In the genomic region with DNA sequence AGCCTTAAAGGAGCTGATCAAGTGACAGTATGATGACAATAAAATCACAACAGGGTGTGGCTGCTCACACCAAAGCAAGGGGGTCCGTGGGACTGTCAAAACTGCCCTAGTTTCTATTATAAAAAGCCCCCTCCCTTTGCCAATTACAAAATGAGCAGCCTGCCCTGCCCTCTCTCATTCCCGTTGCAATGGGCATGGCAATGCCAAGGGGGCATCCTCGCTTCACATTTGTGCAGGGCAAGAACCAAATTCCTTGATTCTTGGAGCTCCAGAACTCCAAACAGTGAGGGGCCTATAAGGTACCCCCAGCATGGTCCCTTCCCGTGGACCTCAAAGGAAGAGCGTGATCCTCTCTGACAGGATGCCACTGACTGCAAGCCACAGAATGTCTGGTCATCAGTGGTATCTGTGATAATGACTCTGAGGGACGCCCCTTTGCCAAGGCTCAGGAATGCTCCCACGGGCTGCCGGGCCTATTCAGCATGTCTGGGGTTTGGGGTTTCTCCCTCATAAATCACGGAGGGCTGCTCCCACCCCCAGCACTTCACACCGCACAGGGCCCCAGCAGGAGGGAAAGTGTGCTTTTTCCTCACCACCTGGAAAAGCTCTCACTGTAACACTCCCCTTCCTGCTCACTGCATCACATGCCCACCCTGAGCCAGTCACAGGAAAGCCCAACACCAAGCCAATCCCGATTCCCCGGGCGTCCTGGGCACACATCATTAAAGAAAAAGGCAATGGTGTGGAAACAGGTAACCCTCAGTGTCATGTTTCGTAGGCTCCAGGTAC, we compare ENCODE assay signal across 22 cellular contexts.
DNase-seq lines count a peak whose midpoint lies in the region; ATAC-seq, FAIRE-seq and TF ChIP-seq lines count a peak whose summit lies in the region.
"Had no signal": no experiment of that assay in that cellular context is flagged by ENCODE, and none has a peak within 500 bp of the region (broad histone marks: within the 10 kb centered on the region; RNA-seq: fewer than 3 reads in every experiment).

No MANE protein-coding gene starts in this region.

- intact Hi-C loops in left ventricle myocardium superior (cut with micrococcal nuclease) (no loop called here), pancreas (cut with DNase I) (no loop called here)

- TF ChIP-seq CTCF in right atrium auricular region (IDR thresholded peaks at IDR 0.05) (peak in 1 of 2 donors; percentile 54), pancreas (IDR thresholded peaks at IDR 0.05) (no peak)

- H3K27me3 ChIP-seq in right atrium auricular region (no peaks in the 10 kb centered on the region), pancreas (no peaks in the 10 kb centered on the region)
- H3K27me3 ChIP-seq: hepatocyte, neural progenitor cell, testis had no signal

- no peak overlapping the region for H3K27ac ChIP-seq in right atrium auricular region
- H3K27ac ChIP-seq in pancreas = no peak overlapping the region
- H3K27ac ChIP-seq: hepatocyte, lower lobe of right lung, neural progenitor cell, testis had no signal

- ATAC-seq in left ventricle myocardium superior (no peak), pancreas (no peak)
- ATAC-seq: activated CD4-positive, CD25-positive, alpha-beta regulatory T cell treated with anti-CD3 and anti-CD28 coated beads, Interleukin-2, amount 50 U/mL, for 24 hours; GM23338; stimulated activated naive B cell treated with anti-CD40 and anti-IgM and Interleukin-4, amounts not matched to agents 10 μg/mL and 1 μg/mL and 100 μg/mL, for 72 hours had no signal

- no peak for FAIRE-seq in pancreas (lab: Jason Lieb, UNC)
- FAIRE-seq: islet of Langerhans, small intestine had no signal

- WGBS in pancreas, 2 donors = 51 to 53% methylated on average over 14 of the region's 14 CpGs

- H3K4me3 ChIP-seq in right atrium auricular region = no peak overlapping the region
- no peak overlapping the region for H3K4me3 ChIP-seq in pancreas
- H3K4me3 ChIP-seq: GM23338, hepatocyte, lower lobe of right lung, neural progenitor cell, testis had no signal

- H3K36me3 ChIP-seq in right atrium auricular region = no peaks in the 10 kb centered on the region
- H3K36me3 ChIP-seq in pancreas = no peaks in the 10 kb centered on the region
- H3K36me3 ChIP-seq: lower lobe of right lung, neural progenitor cell had no signal

- no peak for TF ChIP-seq POLR2A in erythroblast (IDR thresholded peaks at IDR 0.05; ENCODE audit: low read length)

- H3K4me1 ChIP-seq in right atrium auricular region = no peaks in the 10 kb centered on the region
- no peaks in the 10 kb centered on the region for H3K4me1 ChIP-seq in pancreas
- H3K4me1 ChIP-seq: lower lobe of right lung, neural progenitor cell, testis had no signal

- DNase-seq in right atrium auricular region (ENCODE audit: low spot score) = peak; percentile 53
- no peak for DNase-seq in left ventricle myocardium superior
- DNase-seq in NCI-H2171 treated with DMSO at 0.1 percent for 48 hours (lab: John Stamatoyannopoulos, UW) = peak; percentile 83
- peak; percentile 7 for DNase-seq in iPS-NIHi7 (ENCODE audit: extremely low spot score)
- no peak for DNase-seq in NCI-H1105 (lab: John Stamatoyannopoulos, UW)
- DNase-seq in pancreas = no peak
- DNase-seq in erythroblast (lab: John Stamatoyannopoulos, UW) = no peak
- DNase-seq: activated T-cell treated with anti-CD3 and anti-CD28 coated beads, Interleukin-2, amount 50 U/mL, for 48 hours; foreskin melanocyte; lower lobe of right lung; NCI-H1092 treated with DMSO at 0.1 percent for 48 hours; NCI-H774; SHP77 treated with DMSO at 0.1 percent for 48 hours; small intestine; stimulated activated CD4-positive, alpha-beta T cell treated with anti-CD3 and anti-CD28 coated beads, Interleukin-2, amount 100 ng/mL, for 24 hours; stimulated activated naive B cell treated with anti-CD40 and anti-IgM and Interleukin-4, amounts not matched to agents 10 μg/mL and 1 μg/mL and 100 μg/mL, for 72 hours; testis had no signal

- H3K9me3 ChIP-seq in right atrium auricular region = peaks cover 0 to 7% of the 10 kb centered on the region in 2 donors
- H3K9me3 ChIP-seq in pancreas = no peaks in the 10 kb centered on the region
- H3K9me3 ChIP-seq: testis had no signal

Comparison
In these comparisons a context has a peak if more than half of its experiments do, and no peak if none do; other contexts are left out.
1. DNase-seq: peak in right atrium auricular region (single experiment), NCI-H2171 treated with DMSO at 0.1 percent for 48 hours (single experiment) and iPS-NIHi7 (single experiment); none in left ventricle myocardium superior (single experiment), NCI-H1105 (single experiment), pancreas (0 of 6) and erythroblast (0 of 2).